Comparison of ENCODE assay signal across 1 cellular context in genomic region chr9:35933525-35934067, GRCh38.
TF ChIP-seq lines count a peak whose summit lies in the region.

No MANE protein-coding gene starts in this region.

TF ChIP-seq in GM12878, 131 proteins besides CTCF, POLR2A, EP300 and RAD21:
- TF ChIP-seq SUZ12 (IDR thresholded peaks at IDR 0.05; ENCODE audit: unreplicated experiment): no peak
- no peak for TF ChIP-seq BCL11A (IDR thresholded peaks at IDR 0.05; ENCODE audit: low read depth, low read length)
- no peak for TF ChIP-seq BRCA1 (IDR thresholded peaks at IDR 0.05; ENCODE audit: low read depth, low read length)
- TF ChIP-seq DPF2 (IDR thresholded peaks at IDR 0.05): no peak
- TF ChIP-seq MLLT1 (IDR thresholded peaks at IDR 0.05): no peak
- no peak for TF ChIP-seq IKZF2 (IDR thresholded peaks at IDR 0.05)
- TF ChIP-seq ZNF217 (IDR thresholded peaks at IDR 0.05): no peak
- no peak for TF ChIP-seq TARDBP (IDR thresholded peaks at IDR 0.05; ENCODE audit: borderline replicate concordance)
- no peak for TF ChIP-seq SREBF1 (IDR thresholded peaks at IDR 0.05; ENCODE audit: low read length)
- no peak for TF ChIP-seq KDM1A (IDR thresholded peaks at IDR 0.05; ENCODE audit: borderline replicate concordance)
- no peak for TF ChIP-seq SP1 (IDR thresholded peaks at IDR 0.05; ENCODE audit: low read depth, low read length)
- TF ChIP-seq ATF2 (IDR thresholded peaks at IDR 0.05; ENCODE audit: low read length): no peak
- TF ChIP-seq ASH2L (IDR thresholded peaks at IDR 0.05; ENCODE audit: borderline replicate concordance, low read depth): no peak
